18 cellular contexts compared by ENCODE assay signal in the genomic region with DNA sequence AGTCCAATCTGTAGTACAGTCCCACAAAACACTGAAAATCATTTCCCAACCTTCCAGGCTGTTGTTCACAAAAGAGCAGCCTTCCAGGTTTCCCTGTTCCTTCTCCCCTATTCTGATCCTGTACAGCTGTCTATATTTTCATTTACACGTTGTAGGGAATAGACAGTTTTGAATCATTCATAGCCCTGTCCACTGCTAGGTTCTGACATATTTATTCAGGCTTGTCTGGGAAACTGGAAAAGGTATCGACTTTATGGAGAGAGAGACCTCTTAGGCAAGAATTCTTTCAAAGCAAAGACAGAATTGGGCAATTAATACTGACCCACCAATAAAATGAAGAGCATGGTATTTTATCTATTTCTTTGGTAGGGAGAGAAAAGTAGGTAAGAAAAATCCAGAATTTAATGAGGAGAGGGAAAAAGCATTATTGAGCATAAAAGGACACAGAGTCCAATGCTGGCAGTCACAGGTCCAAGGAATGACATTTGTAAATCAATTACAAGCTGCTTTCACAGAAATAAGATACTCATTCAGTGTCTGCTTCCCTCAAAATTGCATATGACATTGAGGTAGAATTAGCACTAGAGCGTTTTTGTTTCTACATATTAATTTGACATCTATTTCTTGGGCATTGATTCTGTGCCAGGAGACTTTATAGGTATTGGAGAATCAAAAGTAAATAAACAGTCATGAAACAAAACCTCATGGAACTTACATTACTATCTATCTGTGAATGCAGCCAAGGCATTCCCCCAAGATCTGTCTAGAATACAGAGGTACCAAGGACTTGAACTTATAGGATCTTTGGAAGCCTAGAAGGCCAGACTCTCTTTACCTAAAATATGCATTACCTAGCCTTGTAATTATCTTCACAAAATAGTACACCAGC.
"Had no signal": no experiment of that assay in that cellular context is flagged by ENCODE, and none has a peak within 500 bp of the region (broad histone marks: within the 10 kb centered on the region; RNA-seq: fewer than 3 reads in every experiment).

No MANE protein-coding gene starts in this region.

- H3K4me3 ChIP-seq: mucosa of descending colon, prostate gland, thoracic aorta had no signal

- H3K9me3 Mint-ChIP-seq: activated CD8-positive, alpha-beta T cell treated with anti-CD3 and anti-CD28 coated beads for 36 hours; activated T-helper 1 cell treated with anti-CD3 and anti-CD28 coated beads, Interleukin-12 subunit alpha, Interleukin-12 subunit beta, Interleukin-2, Interleukin-4 antibody, amounts not matched to agents 30 ng/mL and 10 ng/mL and 1 ng/mL, durations not matched to agents 14 hours and 24 hours and 36 hours; natural killer cell; stimulated activated naive CD8-positive, alpha-beta T cell treated with anti-CD3 and anti-CD28 coated beads, Interleukin-15, amount 100 ng/mL, for 72 hours; T-helper 2 cell treated with Interferon-gamma antibody and Interleukin-4, amounts not matched to agents 5 μg/mL and 100 μg/mL, for 36 hours had no signal

- H3K36me3 ChIP-seq: prostate gland, thoracic aorta had no signal

- ATAC-seq: activated CD8-positive, alpha-beta T cell treated with anti-CD3 and anti-CD28 coated beads for 36 hours; mucosa of descending colon; natural killer cell; stimulated activated naive CD8-positive, alpha-beta T cell treated with anti-CD3 and anti-CD28 coated beads, Interleukin-15, amount 100 ng/mL, for 72 hours had no signal

- H3K4me1 ChIP-seq: prostate gland had no signal

- H3K4me3 Mint-ChIP-seq: activated CD8-positive, alpha-beta T cell treated with anti-CD3 and anti-CD28 coated beads for 36 hours; activated T-helper 1 cell treated with anti-CD3 and anti-CD28 coated beads, Interleukin-12 subunit alpha, Interleukin-12 subunit beta, Interleukin-2, Interleukin-4 antibody, amounts not matched to agents 30 ng/mL and 10 ng/mL and 1 ng/mL, durations not matched to agents 14 hours and 24 hours and 36 hours; natural killer cell; stimulated activated naive CD8-positive, alpha-beta T cell treated with anti-CD3 and anti-CD28 coated beads, Interleukin-15, amount 100 ng/mL, for 72 hours; T-helper 2 cell treated with Interferon-gamma antibody and Interleukin-4, amounts not matched to agents 5 μg/mL and 100 μg/mL, for 36 hours had no signal

- H3K27me3 Mint-ChIP-seq: activated CD8-positive, alpha-beta T cell treated with anti-CD3 and anti-CD28 coated beads for 36 hours; stimulated activated naive CD8-positive, alpha-beta T cell treated with anti-CD3 and anti-CD28 coated beads, Interleukin-15, amount 100 ng/mL, for 72 hours had no signal

- H3K27ac Mint-ChIP-seq: activated CD8-positive, alpha-beta T cell treated with anti-CD3 and anti-CD28 coated beads for 36 hours; activated T-helper 1 cell treated with anti-CD3 and anti-CD28 coated beads, Interleukin-12 subunit alpha, Interleukin-12 subunit beta, Interleukin-2, Interleukin-4 antibody, amounts not matched to agents 30 ng/mL and 10 ng/mL and 1 ng/mL, durations not matched to agents 14 hours and 24 hours and 36 hours; natural killer cell; stimulated activated naive CD8-positive, alpha-beta T cell treated with anti-CD3 and anti-CD28 coated beads, Interleukin-15, amount 100 ng/mL, for 72 hours; T-helper 2 cell treated with Interferon-gamma antibody and Interleukin-4, amounts not matched to agents 5 μg/mL and 100 μg/mL, for 36 hours had no signal

- H3K9me3 ChIP-seq: mucosa of descending colon, prostate gland, thoracic aorta had no signal

- H3K27ac ChIP-seq: prostate gland, thoracic aorta had no signal

- H3K36me3 Mint-ChIP-seq: natural killer cell had no signal

- DNase-seq: activated CD8-positive, alpha-beta memory T cell treated with anti-CD3 and anti-CD28 coated beads, Interleukin-2, amount 50 U/mL, for 4 hours; activated CD8-positive, alpha-beta T cell treated with anti-CD3 and anti-CD28 coated beads for 36 hours; activated naive CD4-positive, alpha-beta T cell; cortex of kidney; effector CD8-positive, alpha-beta T cell; hippocampal formation; left cardiac atrium; mucosa of descending colon; natural killer cell; occipital lobe; stimulated activated CD4-positive, alpha-beta T cell treated with anti-CD3 and anti-CD28 coated beads, Interleukin-4, amount 100 ng/mL, for 24 hours; stimulated activated naive CD8-positive, alpha-beta T cell treated with anti-CD3 and anti-CD28 coated beads, Interleukin-15, amount 100 ng/mL, for 72 hours; SW 1271 had no signal

- FAIRE-seq: frontal cortex had no signal
